8 cellular contexts compared by ENCODE assay signal in genomic region chr6:159042003-159042823, GRCh38. TPM values are rescaled to one million over a fixed set of nuclear protein-coding genes. Genes with fewer than 3 reads are reported as not detected.
DNase-seq lines count a peak whose midpoint lies in the region; ATAC-seq and TF ChIP-seq lines count a peak whose summit lies in the region.

No MANE protein-coding gene starts in this region.

- H3K27me3 ChIP-seq in HUES64 (ENCODE audit: insufficient read depth, low read length), result no peaks in the 10 kb centered on the region
- H3K27me3 ChIP-seq in OCI-LY3 (ENCODE audit: low read depth, low read length), result no peaks in the 10 kb centered on the region

- no peak overlapping the region for H2AFZ ChIP-seq in OCI-LY3 (ENCODE audit: low read depth, low read length)

- H4K20me1 ChIP-seq in OCI-LY3 (ENCODE audit: insufficient read depth, low read length), result no peaks in the 10 kb centered on the region

- 0 out of 2 replicates have a peak overlapping the region, but pooled peaks have one; percentile 11 for H3K4me3 ChIP-seq in HUES64 (ENCODE audit: low read length)
- H3K4me3 ChIP-seq in OCI-LY3 (ENCODE audit: low read length), result peak overlapping the region; percentile 90
- H3K4me3 ChIP-seq in epithelial cell of proximal tubule (ENCODE audit: low read depth, low read length), result no peak overlapping the region

- peak; percentile 25 for ATAC-seq in GM19351 (IDR thresholded peaks at IDR 0.05; ENCODE audit: unreplicated experiment)
- peak; percentile 33 for ATAC-seq in stimulated activated naive CD8-positive, alpha-beta T cell treated with anti-CD3 and anti-CD28 coated beads, Interleukin-15, Interleukin-2, amounts not matched to agents 100 U/mL and 50 U/mL, for 24 hours

- H3K36me3 ChIP-seq in HUES64 (ENCODE audit: insufficient read depth, low read length) (no peaks in the 10 kb centered on the region), OCI-LY3 (replicated peaks; ENCODE audit: low read depth, low read length) (peaks cover 54% of the 10 kb centered on the region)

- H3K9me3 ChIP-seq in HUES64 (ENCODE audit: insufficient read depth, low read depth, low read length) (no peaks in the 10 kb centered on the region), OCI-LY3 (ENCODE audit: insufficient read depth, low read length) (no peaks in the 10 kb centered on the region)

- WGBS in HUES64, result 63% methylated on average over 14 of the region's 14 CpGs

- H3K4me2 ChIP-seq in OCI-LY3 (ENCODE audit: low read length), result peak overlapping the region; percentile 94

- H3K4me1 ChIP-seq in HUES64 (ENCODE audit: insufficient read depth, low read length) (peaks cover 2% of the 10 kb centered on the region; the same call in 1 of the 2 replicates), OCI-LY3 (ENCODE audit: low read length) (peaks cover 68% of the 10 kb centered on the region)

- H3K27ac ChIP-seq in C4-2B, result no peak overlapping the region
- H3K27ac ChIP-seq in HUES64 (ENCODE audit: low read depth, low read length), result no peak overlapping the region
- peak overlapping the region; percentile 100 for H3K27ac ChIP-seq in OCI-LY3 (ENCODE audit: low read length)

- H3K9ac ChIP-seq in HUES64 (ENCODE audit: low read depth, low read length) (peak overlapping the region; percentile 57), OCI-LY3 (ENCODE audit: low read length) (peak overlapping the region; percentile 91)

- peak; percentile 71 for DNase-seq in activated T-cell treated with anti-CD3 and anti-CD28 coated beads, Interleukin-2, amount 50 U/mL, for 1 hour
- DNase-seq in epithelial cell of proximal tubule (ENCODE audit: low read depth), result peak; percentile 15
- peak; percentile 74 for DNase-seq in mucosa of gallbladder (ENCODE audit: low spot score)
- DNase-seq in stimulated activated naive CD8-positive, alpha-beta T cell treated with anti-CD3 and anti-CD28 coated beads, Interleukin-15, Interleukin-2, amounts not matched to agents 100 U/mL and 50 U/mL, for 24 hours, result peak; percentile 71

- peaks cover 53% of the 10 kb centered on the region for H3K79me2 ChIP-seq in OCI-LY3 (ENCODE audit: low read length)

- peak; percentile 70 for TF ChIP-seq CTCF in C4-2B (conservative IDR thresholded peaks at IDR 0.05)
- peak; percentile 89 for TF ChIP-seq CTCF in OCI-LY3 (IDR thresholded peaks at IDR 0.05; ENCODE audit: low read depth, low read length)
- peak; percentile 99 for TF ChIP-seq CTCF in epithelial cell of proximal tubule (conservative IDR thresholded peaks at IDR 0.05; ENCODE audit: low read depth, low read length)

RNA-seq across cellular contexts. Expression of gene TAGAP, which starts 2.6 kb away (rescaled TPM):
- polyA plus RNA-seq in HUES64 (2013, experiment 1 of 2), result not detected
- polyA plus RNA-seq in HUES64 (2013, experiment 2 of 2), result not detected
- 0.12 TPM in 1 of 2 replicates, not detected in the other for total RNA-seq in epithelial cell of proximal tubule
- total RNA-seq in mucosa of gallbladder, result 8.1 TPM

RNA-seq across cellular contexts. Expression of gene RSPH3, which starts 42.2 kb away (rescaled TPM):
- 1.4 TPM for polyA plus RNA-seq in HUES64 (2013, experiment 1 of 2)
- polyA plus RNA-seq in HUES64 (2013, experiment 2 of 2), result 1.3 TPM
- total RNA-seq in epithelial cell of proximal tubule (3.0 and 5.2 TPM in 2 replicates), mucosa of gallbladder (25.2 TPM)

Comparison
In these comparisons a context has a peak if more than half of its experiments do, and no peak if none do; other contexts are left out.
1. DNase-seq: peak in every context shown above with its lines; median percentile 74 in mucosa of gallbladder; 71 in activated T-cell treated with anti-CD3 and anti-CD28 coated beads, Interleukin-2, amount 50 U/mL, for 1 hour; 71 in stimulated activated naive CD8-positive, alpha-beta T cell treated with anti-CD3 and anti-CD28 coated beads, Interleukin-15, Interleukin-2, amounts not matched to agents 100 U/mL and 50 U/mL, for 24 hours; 15 in epithelial cell of proximal tubule.